11 cellular contexts compared by ENCODE assay signal in the genomic region with DNA sequence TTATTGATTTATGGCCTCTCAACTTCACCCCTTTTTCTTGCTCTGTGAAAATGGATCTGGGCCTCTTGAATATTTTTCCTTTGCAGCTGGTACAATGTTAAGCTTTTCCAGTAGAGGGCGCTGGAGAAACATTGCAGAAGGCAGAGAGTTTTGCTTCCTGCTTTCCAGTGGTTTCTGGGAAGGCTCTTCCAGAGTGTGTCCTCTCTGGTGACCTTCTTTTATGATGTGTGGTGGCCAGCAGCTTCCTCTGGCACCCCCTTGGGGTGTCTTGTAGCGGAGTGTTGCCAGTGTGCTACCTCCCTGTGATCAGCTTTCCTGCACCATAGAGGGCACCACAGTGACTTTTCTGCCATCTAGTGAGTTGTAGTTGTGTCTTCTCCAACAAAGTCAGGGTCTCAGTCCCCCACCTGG. TPM values are rescaled to one million over a fixed set of nuclear protein-coding genes. Genes with fewer than 3 reads are reported as not detected.
DNase-seq lines count a peak whose midpoint lies in the region; TF ChIP-seq lines count a peak whose summit lies in the region.
"Had no signal": no experiment of that assay in that cellular context is flagged by ENCODE, and none has a peak within 500 bp of the region (broad histone marks: within the 10 kb centered on the region; RNA-seq: fewer than 3 reads in every experiment).

No MANE protein-coding gene starts in this region.

- no peaks in the 10 kb centered on the region for H3K9me3 ChIP-seq in hepatocyte (ENCODE audit: low read depth)

- H3K36me3 Mint-ChIP-seq in immature natural killer cell, result peaks cover 7 to 14% (median 12%) of the 10 kb centered on the region in 3 donors

- H3K27ac ChIP-seq in hepatocyte, result no peak overlapping the region
- H3K27ac ChIP-seq: esophagus muscularis mucosa had no signal

- no peaks in the 10 kb centered on the region for H3K4me1 ChIP-seq in hepatocyte (ENCODE audit: insufficient read depth)

- H2AFZ ChIP-seq in hepatocyte, result no peak overlapping the region

- H3K4me1 Mint-ChIP-seq in immature natural killer cell, result peaks cover 52 to 78% of the 10 kb centered on the region in 2 donors

- peaks cover 0 to 15% (median 5%) of the 10 kb centered on the region in 6 donors for H3K9me3 Mint-ChIP-seq in immature natural killer cell

- H3K79me2 ChIP-seq in hepatocyte, result peaks cover 60% of the 10 kb centered on the region

- H3K9me2 ChIP-seq in hepatocyte (replicated peaks; ENCODE audit: insufficient read depth), result no peaks in the 10 kb centered on the region

- in situ Hi-C loops in SK-MEL-5 (cut with HindIII; ENCODE audit: low pct_unique_long_range_greater_than_20kb, low sequenced_read_pairs), result no loop called here

- no peaks in the 10 kb centered on the region for H4K20me1 ChIP-seq in hepatocyte (ENCODE audit: insufficient read depth, poor library complexity, severe bottlenecking)

- H3K27ac Mint-ChIP-seq in immature natural killer cell, result peak overlapping the region in 1 of 6 donors; percentile 12

- H3K4me3 ChIP-seq in AG10803 (ENCODE audit: low read length), result no peak overlapping the region
- H3K4me3 ChIP-seq in hepatocyte, result no peak overlapping the region
- H3K4me3 ChIP-seq: esophagus muscularis mucosa had no signal

- no peak overlapping the region for H3K4me2 ChIP-seq in hepatocyte

- DNase-seq in AG10803 (ENCODE audit: low read depth) (no peak), SK-MEL-5 (ENCODE audit: low read depth, low spot score) (peak; percentile 37), hepatocyte (ENCODE audit: low spot score) (no peak), immature natural killer cell (no peak), HPDE6-E6E7 (ENCODE audit: extremely low spot score) (no peak), inferior parietal cortex (ENCODE audit: extremely low spot score) (no peak), NCI-H128 (lab: John Stamatoyannopoulos, UW; ENCODE audit: unreplicated experiment) (no peak)
- DNase-seq: NCI-H2107; stimulated activated CD8-positive, alpha-beta memory T cell treated with anti-CD3 and anti-CD28 coated beads, Interleukin-4, amount 100 ng/mL, for 48 hours had no signal

- TF ChIP-seq CTCF in AG10803 (conservative IDR thresholded peaks at IDR 0.05; ENCODE audit: low read length) (peak; percentile 28), GM12874 (IDR thresholded peaks at IDR 0.05; ENCODE audit: insufficient read depth, low read depth, low read length) (peak; percentile 50; the same call in 1 of the 2 replicates), hepatocyte (IDR thresholded peaks at IDR 0.05; ENCODE audit: poor library complexity) (peak; percentile 27)

- no peaks in the 10 kb centered on the region for H3K36me3 ChIP-seq in hepatocyte (replicated peaks; ENCODE audit: insufficient read depth, low read depth)
- H3K36me3 ChIP-seq: esophagus muscularis mucosa had no signal

- WGBS in hepatocyte (ENCODE audit: low lambda C conversion rate, missing lambda C conversion rate), result 56% methylated on average over 2 of the region's 2 CpGs

- H3K27me3 Mint-ChIP-seq in immature natural killer cell (ENCODE audit: low read depth in 3 of 3), result peaks cover 0 to 1% (median 0%) of the 10 kb centered on the region in 3 donors

- no peaks in the 10 kb centered on the region for H3K27me3 ChIP-seq in hepatocyte
- H3K27me3 ChIP-seq: esophagus muscularis mucosa had no signal

- H3K4me3 Mint-ChIP-seq in immature natural killer cell, result no peak overlapping the region

RNA-seq across cellular contexts. Expression of gene MGAT5, which starts 25.4 kb away (rescaled TPM):
- 23.4 and 24.7 TPM in 2 replicates for total RNA-seq in SK-MEL-5 (2014; rRNA removed; shearing (Covaris generic))
- polyA plus RNA-seq in SK-MEL-5 (2015; cell fraction: cytosol; rRNA removed), result 28.4 and 34.2 TPM in 2 replicates
- polyA plus RNA-seq in SK-MEL-5 (2015; cell fraction: nucleus; rRNA removed), result 12.3 and 14.8 TPM in 2 replicates
- 30.2 and 32.1 TPM in 2 replicates for total RNA-seq in hepatocyte
- polyA plus RNA-seq in hepatocyte (5.3 and 9.1 TPM in 2 replicates), immature natural killer cell (1 to 10 TPM; 2.2 to 7.3 (median 4.0) TPM)
